In the genomic region with DNA sequence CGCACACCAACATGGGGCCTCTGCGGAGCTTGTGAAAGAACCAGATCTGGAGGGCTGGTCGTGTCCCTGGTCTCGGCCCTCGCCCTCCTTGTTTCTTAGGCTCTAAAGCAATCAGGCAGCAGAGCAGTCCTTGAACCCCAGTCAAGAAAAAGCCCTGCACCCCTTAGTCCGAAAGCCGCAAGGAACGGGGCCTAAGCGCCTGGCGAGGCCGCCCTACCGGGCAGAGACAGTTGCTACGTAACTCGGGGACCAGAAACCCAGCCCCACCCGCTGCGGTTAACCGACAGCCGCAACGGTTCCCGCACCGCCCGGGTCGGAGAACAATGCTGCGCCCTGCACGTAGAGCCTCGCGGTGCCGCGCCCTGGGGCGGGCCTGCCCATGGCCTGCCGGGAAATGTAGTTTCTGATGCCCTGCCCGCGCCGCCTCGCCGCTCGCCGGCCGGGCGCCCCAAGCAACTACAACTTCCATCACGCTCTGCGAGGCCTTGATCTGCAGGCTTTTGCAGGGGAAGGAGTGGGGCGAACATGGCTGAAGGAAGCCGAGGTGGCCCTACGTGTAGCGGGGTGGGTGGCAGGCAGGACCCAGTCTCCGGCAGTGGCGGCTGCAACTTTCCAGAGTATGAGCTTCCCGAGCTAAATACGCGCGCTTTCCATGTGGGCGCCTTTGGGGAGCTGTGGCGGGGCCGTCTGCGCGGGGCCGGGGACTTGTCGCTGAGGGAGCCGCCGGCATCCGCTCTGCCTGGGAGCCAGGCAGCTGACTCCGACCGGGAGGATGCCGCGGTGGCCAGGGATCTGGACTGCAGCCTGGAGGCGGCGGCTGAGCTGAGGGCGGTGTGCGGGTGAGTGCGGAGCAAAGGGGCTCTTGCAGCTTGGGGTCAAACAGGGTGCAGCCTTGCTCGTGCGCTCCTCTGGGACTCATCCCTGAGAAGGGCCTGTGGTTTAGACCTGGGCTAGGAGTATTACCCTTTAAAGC, we compare ENCODE assay signal across 1 cellular context.
TF ChIP-seq lines count a peak whose summit lies in the region.

Gene SNAPC3 (plus strand): TSS at position 522 of the 973 bp plus-strand sequence. CDS start 4 bp downstream, at position 526.

TF ChIP-seq in HepG2, 621 proteins besides CTCF, POLR2A, EP300 and RAD21 (continued from another document and continues in another):
- peak; percentile 24; the same call in 1 of the 2 replicates for TF ChIP-seq ZBTB4 (CRISPR knock-in tag; IDR thresholded peaks at IDR 0.05; ENCODE audit: borderline replicate concordance)
- TF ChIP-seq ZMYM3 (CRISPR knock-in tag; IDR thresholded peaks at IDR 0.05), result peak; percentile 40; the same call in 1 of the 2 replicates
- TF ChIP-seq, protein P1, sequence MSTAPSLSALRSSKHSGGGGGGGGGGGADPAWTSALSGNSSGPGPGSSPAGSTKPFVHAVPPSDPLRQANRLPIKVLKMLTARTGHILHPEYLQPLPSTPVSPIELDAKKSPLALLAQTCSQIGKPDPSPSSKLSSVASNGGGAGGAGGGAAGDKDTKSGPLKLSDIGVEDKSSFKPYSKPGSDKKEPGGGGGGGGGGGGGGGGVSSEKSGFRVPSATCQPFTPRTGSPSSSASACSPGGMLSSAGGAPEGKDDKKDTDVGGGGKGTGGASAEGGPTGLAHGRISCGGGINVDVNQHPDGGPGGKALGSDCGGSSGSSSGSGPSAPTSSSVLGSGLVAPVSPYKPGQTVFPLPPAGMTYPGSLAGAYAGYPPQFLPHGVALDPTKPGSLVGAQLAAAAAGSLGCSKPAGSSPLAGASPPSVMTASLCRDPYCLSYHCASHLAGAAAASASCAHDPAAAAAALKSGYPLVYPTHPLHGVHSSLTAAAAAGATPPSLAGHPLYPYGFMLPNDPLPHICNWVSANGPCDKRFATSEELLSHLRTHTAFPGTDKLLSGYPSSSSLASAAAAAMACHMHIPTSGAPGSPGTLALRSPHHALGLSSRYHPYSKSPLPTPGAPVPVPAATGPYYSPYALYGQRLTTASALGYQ (CRISPR knock-in tag; IDR thresholded peaks at IDR 0.05), result no peak; the same call in 1 of the 2 replicates
- TF ChIP-seq MTA1 (CRISPR knock-in tag; IDR thresholded peaks at IDR 0.05; ENCODE audit: borderline replicate concordance), result peak; percentile 85; the same call in 1 of the 2 replicates
- peak; percentile 73; the same call in 1 of the 2 replicates for TF ChIP-seq HMGXB3 (CRISPR knock-in tag; IDR thresholded peaks at IDR 0.05; ENCODE audit: borderline replicate concordance)
- TF ChIP-seq JARID2 (CRISPR knock-in tag; IDR thresholded peaks at IDR 0.05; ENCODE audit: insufficient replicate concordance), result no peak
- TF ChIP-seq MLXIP (CRISPR knock-in tag; IDR thresholded peaks at IDR 0.05; ENCODE audit: borderline replicate concordance), result no peak
- TF ChIP-seq RNF2 (conservative IDR thresholded peaks at IDR 0.05; ENCODE audit: low read depth), result no peak
- TF ChIP-seq ZNF484 (CRISPR knock-in tag; IDR thresholded peaks at IDR 0.05; ENCODE audit: borderline replicate concordance, low read depth), result no peak; the same call in 1 of the 2 replicates
- no peak for TF ChIP-seq ZNF570 (CRISPR knock-in tag; IDR thresholded peaks at IDR 0.05; ENCODE audit: borderline replicate concordance)
- TF ChIP-seq RFX1 (IDR thresholded peaks at IDR 0.05), result no peak
- TF ChIP-seq, protein P2, sequence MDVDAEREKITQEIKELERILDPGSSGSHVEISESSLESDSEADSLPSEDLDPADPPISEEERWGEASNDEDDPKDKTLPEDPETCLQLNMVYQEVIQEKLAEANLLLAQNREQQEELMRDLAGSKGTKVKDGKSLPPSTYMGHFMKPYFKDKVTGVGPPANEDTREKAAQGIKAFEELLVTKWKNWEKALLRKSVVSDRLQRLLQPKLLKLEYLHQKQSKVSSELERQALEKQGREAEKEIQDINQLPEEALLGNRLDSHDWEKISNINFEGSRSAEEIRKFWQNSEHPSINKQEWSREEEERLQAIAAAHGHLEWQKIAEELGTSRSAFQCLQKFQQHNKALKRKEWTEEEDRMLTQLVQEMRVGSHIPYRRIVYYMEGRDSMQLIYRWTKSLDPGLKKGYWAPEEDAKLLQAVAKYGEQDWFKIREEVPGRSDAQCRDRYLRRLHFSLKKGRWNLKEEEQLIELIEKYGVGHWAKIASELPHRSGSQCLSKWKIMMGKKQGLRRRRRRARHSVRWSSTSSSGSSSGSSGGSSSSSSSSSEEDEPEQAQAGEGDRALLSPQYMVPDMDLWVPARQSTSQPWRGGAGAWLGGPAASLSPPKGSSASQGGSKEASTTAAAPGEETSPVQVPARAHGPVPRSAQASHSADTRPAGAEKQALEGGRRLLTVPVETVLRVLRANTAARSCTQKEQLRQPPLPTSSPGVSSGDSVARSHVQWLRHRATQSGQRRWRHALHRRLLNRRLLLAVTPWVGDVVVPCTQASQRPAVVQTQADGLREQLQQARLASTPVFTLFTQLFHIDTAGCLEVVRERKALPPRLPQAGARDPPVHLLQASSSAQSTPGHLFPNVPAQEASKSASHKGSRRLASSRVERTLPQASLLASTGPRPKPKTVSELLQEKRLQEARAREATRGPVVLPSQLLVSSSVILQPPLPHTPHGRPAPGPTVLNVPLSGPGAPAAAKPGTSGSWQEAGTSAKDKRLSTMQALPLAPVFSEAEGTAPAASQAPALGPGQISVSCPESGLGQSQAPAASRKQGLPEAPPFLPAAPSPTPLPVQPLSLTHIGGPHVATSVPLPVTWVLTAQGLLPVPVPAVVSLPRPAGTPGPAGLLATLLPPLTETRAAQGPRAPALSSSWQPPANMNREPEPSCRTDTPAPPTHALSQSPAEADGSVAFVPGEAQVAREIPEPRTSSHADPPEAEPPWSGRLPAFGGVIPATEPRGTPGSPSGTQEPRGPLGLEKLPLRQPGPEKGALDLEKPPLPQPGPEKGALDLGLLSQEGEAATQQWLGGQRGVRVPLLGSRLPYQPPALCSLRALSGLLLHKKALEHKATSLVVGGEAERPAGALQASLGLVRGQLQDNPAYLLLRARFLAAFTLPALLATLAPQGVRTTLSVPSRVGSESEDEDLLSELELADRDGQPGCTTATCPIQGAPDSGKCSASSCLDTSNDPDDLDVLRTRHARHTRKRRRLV (CRISPR knock-in tag; IDR thresholded peaks at IDR 0.05), result 0 out of 2 replicates have a peak, but pooled peaks have one; percentile 56
- no peak; the same call in 1 of the 2 replicates for TF ChIP-seq ATF3 (CRISPR knock-in tag; IDR thresholded peaks at IDR 0.05)
- TF ChIP-seq ZNF749 (CRISPR knock-in tag; IDR thresholded peaks at IDR 0.05; ENCODE audit: borderline replicate concordance), result peak; percentile 44; the same call in 1 of the 2 replicates
- TF ChIP-seq ZNF775 (CRISPR knock-in tag; IDR thresholded peaks at IDR 0.05; ENCODE audit: borderline replicate concordance), result no peak
- no peak for TF ChIP-seq ZNF10 (CRISPR knock-in tag; IDR thresholded peaks at IDR 0.05; ENCODE audit: borderline replicate concordance, low read depth)
- TF ChIP-seq, protein P3, sequence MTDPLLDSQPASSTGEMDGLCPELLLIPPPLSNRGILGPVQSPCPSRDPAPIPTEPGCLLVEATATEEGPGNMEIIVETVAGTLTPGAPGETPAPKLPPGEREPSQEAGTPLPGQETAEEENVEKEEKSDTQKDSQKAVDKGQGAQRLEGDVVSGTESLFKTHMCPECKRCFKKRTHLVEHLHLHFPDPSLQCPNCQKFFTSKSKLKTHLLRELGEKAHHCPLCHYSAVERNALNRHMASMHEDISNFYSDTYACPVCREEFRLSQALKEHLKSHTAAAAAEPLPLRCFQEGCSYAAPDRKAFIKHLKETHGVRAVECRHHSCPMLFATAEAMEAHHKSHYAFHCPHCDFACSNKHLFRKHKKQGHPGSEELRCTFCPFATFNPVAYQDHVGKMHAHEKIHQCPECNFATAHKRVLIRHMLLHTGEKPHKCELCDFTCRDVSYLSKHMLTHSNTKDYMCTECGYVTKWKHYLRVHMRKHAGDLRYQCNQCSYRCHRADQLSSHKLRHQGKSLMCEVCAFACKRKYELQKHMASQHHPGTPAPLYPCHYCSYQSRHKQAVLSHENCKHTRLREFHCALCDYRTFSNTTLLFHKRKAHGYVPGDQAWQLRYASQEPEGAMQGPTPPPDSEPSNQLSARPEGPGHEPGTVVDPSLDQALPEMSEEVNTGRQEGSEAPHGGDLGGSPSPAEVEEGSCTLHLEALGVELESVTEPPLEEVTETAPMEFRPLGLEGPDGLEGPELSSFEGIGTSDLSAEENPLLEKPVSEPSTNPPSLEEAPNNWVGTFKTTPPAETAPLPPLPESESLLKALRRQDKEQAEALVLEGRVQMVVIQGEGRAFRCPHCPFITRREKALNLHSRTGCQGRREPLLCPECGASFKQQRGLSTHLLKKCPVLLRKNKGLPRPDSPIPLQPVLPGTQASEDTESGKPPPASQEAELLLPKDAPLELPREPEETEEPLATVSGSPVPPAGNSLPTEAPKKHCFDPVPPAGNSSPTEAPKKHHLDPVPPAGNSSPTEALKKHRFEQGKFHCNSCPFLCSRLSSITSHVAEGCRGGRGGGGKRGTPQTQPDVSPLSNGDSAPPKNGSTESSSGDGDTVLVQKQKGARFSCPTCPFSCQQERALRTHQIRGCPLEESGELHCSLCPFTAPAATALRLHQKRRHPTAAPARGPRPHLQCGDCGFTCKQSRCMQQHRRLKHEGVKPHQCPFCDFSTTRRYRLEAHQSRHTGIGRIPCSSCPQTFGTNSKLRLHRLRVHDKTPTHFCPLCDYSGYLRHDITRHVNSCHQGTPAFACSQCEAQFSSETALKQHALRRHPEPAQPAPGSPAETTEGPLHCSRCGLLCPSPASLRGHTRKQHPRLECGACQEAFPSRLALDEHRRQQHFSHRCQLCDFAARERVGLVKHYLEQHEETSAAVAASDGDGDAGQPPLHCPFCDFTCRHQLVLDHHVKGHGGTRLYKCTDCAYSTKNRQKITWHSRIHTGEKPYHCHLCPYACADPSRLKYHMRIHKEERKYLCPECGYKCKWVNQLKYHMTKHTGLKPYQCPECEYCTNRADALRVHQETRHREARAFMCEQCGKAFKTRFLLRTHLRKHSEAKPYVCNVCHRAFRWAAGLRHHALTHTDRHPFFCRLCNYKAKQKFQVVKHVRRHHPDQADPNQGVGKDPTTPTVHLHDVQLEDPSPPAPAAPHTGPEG (CRISPR knock-in tag; IDR thresholded peaks at IDR 0.05), result peak; percentile 88
- TF ChIP-seq ATAD3A (CRISPR knock-in tag; IDR thresholded peaks at IDR 0.05), result no peak
- TF ChIP-seq ESRRA (CRISPR knock-in tag; IDR thresholded peaks at IDR 0.05; ENCODE audit: low read depth), result 0 out of 2 replicates have a peak, but pooled peaks have one; percentile 20
